ENCODE assay signal across 19 cellular contexts in the genomic region with DNA sequence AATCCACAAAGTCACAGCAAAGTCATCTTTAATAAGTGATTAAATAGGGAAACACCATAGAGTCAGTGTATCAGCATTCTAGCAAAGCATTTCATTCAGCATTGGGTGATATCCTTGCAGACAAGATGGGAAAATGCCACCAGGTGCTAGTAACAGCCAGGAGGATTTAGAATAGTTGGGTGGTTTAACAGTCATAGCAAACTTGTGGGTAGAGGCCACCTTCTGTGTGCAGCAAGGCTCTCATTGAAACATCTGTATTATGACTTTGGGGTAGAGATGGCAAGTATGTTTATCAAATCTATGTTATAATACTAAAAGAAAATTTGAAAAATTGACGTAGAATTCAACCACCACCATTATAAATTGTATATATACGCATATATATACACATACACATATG. TPM values are rescaled to one million over a fixed set of nuclear protein-coding genes. Genes with fewer than 3 reads are reported as not detected.
DNase-seq lines count a peak whose midpoint lies in the region; ATAC-seq, FAIRE-seq and TF ChIP-seq lines count a peak whose summit lies in the region.
"Had no signal": no experiment of that assay in that cellular context is flagged by ENCODE, and none has a peak within 500 bp of the region (broad histone marks: within the 10 kb centered on the region; RNA-seq: fewer than 3 reads in every experiment).

No MANE protein-coding gene starts in this region.

- no peak for TF ChIP-seq CTCF in GM12878 (IDR thresholded peaks at IDR 0.05 in 2 of 3, conservative IDR thresholded peaks at IDR 0.05 in 1 of 3; ENCODE audit: control insufficient read depth in 2 of 3, extremely low read depth in 1 of 3, insufficient read depth in 1 of 3, low read depth in 3 of 3, low read length in 3 of 3)

- no peaks in the 10 kb centered on the region for H3K79me2 ChIP-seq in GM12878 (ENCODE audit: control insufficient read depth, insufficient read depth, low read length)

- ATAC-seq in activated CD4-positive, alpha-beta T cell treated with anti-CD3 and anti-CD28 coated beads for 36 hours, result peak; percentile 60
- ATAC-seq in GM18873 (IDR thresholded peaks at IDR 0.05; ENCODE audit: low FRiP score, unreplicated experiment) (peak; percentile 70), HG02885 (IDR thresholded peaks at IDR 0.05; ENCODE audit: poor library complexity, unreplicated experiment) (peak; percentile 50), GM12878 (peak; percentile 63), HG03097 (IDR thresholded peaks at IDR 0.05; ENCODE audit: low FRiP score, unreplicated experiment) (no peak), HG03457 (IDR thresholded peaks at IDR 0.05; ENCODE audit: unreplicated experiment) (no peak)

- no TSS peak for BruUV-seq in GM12878 (replicated peaks; lab: Mats Ljungman, UMichigan)

- H3K4me2 ChIP-seq in GM12878 (ENCODE audit: control insufficient read depth, insufficient read depth), result no peak overlapping the region
- H3K4me2 ChIP-seq: smooth muscle cell had no signal

- H3K9me3 Mint-ChIP-seq in activated CD4-positive, alpha-beta T cell treated with anti-CD3 and anti-CD28 coated beads for 36 hours (ENCODE audit: low read depth), result no peaks in the 10 kb centered on the region

- peaks cover 25% of the 10 kb centered on the region for H3K4me1 ChIP-seq in GM12878 (ENCODE audit: control insufficient read depth, insufficient read depth, low read length)

- no peaks in the 10 kb centered on the region for H3K36me3 ChIP-seq in GM12878 (ENCODE audit: control insufficient read depth in 2 of 2, insufficient read depth in 2 of 2, low read length in 1 of 2)
- H3K36me3 ChIP-seq: brain microvascular endothelial cell had no signal

- H3K36me3 Mint-ChIP-seq in activated CD4-positive, alpha-beta T cell treated with anti-CD3 and anti-CD28 coated beads for 36 hours (ENCODE audit: low read depth), result no peaks in the 10 kb centered on the region

- TF ChIP-seq RAD21 in GM12878 (IDR thresholded peaks at IDR 0.05; ENCODE audit: insufficient read depth, low read depth, low read length), result no peak

- H3K4me3 Mint-ChIP-seq in activated CD4-positive, alpha-beta T cell treated with anti-CD3 and anti-CD28 coated beads for 36 hours, result no peak overlapping the region

- no peak for TF ChIP-seq POLR2A in GM12878 (IDR thresholded peaks at IDR 0.05; ENCODE audit: low read depth, low read length)

- POLR2A ChIA-PET in activated CD4-positive, alpha-beta T cell treated with anti-CD3 and anti-CD28 coated beads for 36 hours (lab: Charles Lee), result no interaction called here
- POLR2A ChIA-PET in GM12878 (lab: Charles Lee), result interaction anchor here (1.6 to 3.5 kb wide), 4 partner anchors 18 to 46 kb away, joined by 10 to 20 read pairs (median 14); partner anchors contain the start of gene ADO

- intact Hi-C loops in activated CD4-positive, alpha-beta T cell treated with anti-CD3 and anti-CD28 coated beads for 36 hours (cut with DNase I, micrococcal nuclease), result loop anchor here in 1 of 2 experiments (2.0 kb wide), 1 partner anchor 27 kb away; the partner anchor contains the start of gene ADO
- intact Hi-C loops in GM12878 (cut with micrococcal nuclease; ENCODE audit: unreplicated experiment), result loop anchor here (2.0 kb wide), 2 partner anchors 33 to 45 kb away; no protein-coding TSS in a partner anchor
- intact Hi-C loops in head of caudate nucleus (cut with DNase I), result no loop called here

- no peaks in the 10 kb centered on the region for H4K20me1 ChIP-seq in GM12878 (ENCODE audit: control insufficient read depth, insufficient read depth)

- peak; percentile 28 for DNase-seq in activated CD4-positive, alpha-beta T cell treated with anti-CD3 and anti-CD28 coated beads for 36 hours
- DNase-seq in activated CD4-positive, alpha-beta T cell treated with anti-CD3 and anti-CD28 coated beads, Interleukin-2, amount 50 U/mL, for 1 hour, result no peak
- no peak for DNase-seq in GM12878 (ENCODE audit: low read depth, low spot score)
- DNase-seq in head of caudate nucleus, result no peak
- DNase-seq: activated CD4-positive, alpha-beta T cell treated with anti-CD3 and anti-CD28 coated beads, Interleukin-2, amount 50 U/mL, for 4 hours; activated gamma-delta T cell treated with Interleukin-2 at 50 U/mL for 16 hours; brain microvascular endothelial cell; effector CD4-positive, alpha-beta T cell; hypothalamus; NCI-H187 treated with DMSO at 0.1 percent for 48 hours; NCI-H510A treated with DMSO at 0.1 percent for 48 hours; substantia nigra had no signal

- FAIRE-seq in GM12878 (lab: Jason Lieb, UNC), result no peak

- H3K9ac ChIP-seq in GM12878 (ENCODE audit: control insufficient read depth, insufficient read depth, low read length), result no peak overlapping the region

- no peak; a peak in 1 of 4 replicates for TF ChIP-seq EP300 in GM12878 (IDR thresholded peaks at IDR 0.05; ENCODE audit: borderline replicate concordance in 1 of 2, control insufficient read depth in 1 of 2, low read depth in 2 of 2, low read length in 2 of 2)

- CTCF ChIA-PET in activated CD4-positive, alpha-beta T cell treated with anti-CD3 and anti-CD28 coated beads for 36 hours (lab: Charles Lee), result interaction anchor here (1.0 to 2.3 kb wide), 4 partner anchors 29 to 168 kb away, joined by 3 to 13 read pairs (median 6); no protein-coding TSS in a partner anchor
- CTCF ChIA-PET in GM12878 (lab: Yijun Ruan, JAX), result interaction anchor here (1.0 to 1.8 kb wide), 3 partner anchors 8 to 45 kb away, joined by 3 to 5 read pairs (median 4); partner anchors contain the start of gene ADO

- in situ Hi-C loops in GM12878 (cut with MboI), result no loop called here

- H3K4me1 Mint-ChIP-seq in activated CD4-positive, alpha-beta T cell treated with anti-CD3 and anti-CD28 coated beads for 36 hours, result peaks cover 34% of the 10 kb centered on the region

- no peak overlapping the region for H3K27ac Mint-ChIP-seq in activated CD4-positive, alpha-beta T cell treated with anti-CD3 and anti-CD28 coated beads for 36 hours

- WGBS in GM12878 (ENCODE audit: insufficient coverage, insufficient replicate concordance, low lambda C conversion rate, missing lambda C conversion rate), result 100% methylated on average over 2 of the region's 2 CpGs

- H3K27me3 Mint-ChIP-seq in activated CD4-positive, alpha-beta T cell treated with anti-CD3 and anti-CD28 coated beads for 36 hours, result peaks cover 4% of the 10 kb centered on the region

- SMC1A ChIA-PET in GM12878 (lab: Charles Lee; ENCODE audit: uncharacterized antibody, unreplicated experiment), result interaction anchor here (2.3 to 5.0 kb wide), 8 partner anchors 8 to 140 kb away, joined by 15 to 85 read pairs (median 26); partner anchors contain the start of gene EGR2

- no peak overlapping the region; the same call in 1 of the 2 replicates for H3K27ac ChIP-seq in GM12878 (ENCODE audit: control insufficient read depth, insufficient read depth)
- H3K27ac ChIP-seq: 22Rv1, brain microvascular endothelial cell, C4-2B had no signal

- no peaks in the 10 kb centered on the region for H3K27me3 ChIP-seq in GM12878 (replicated peaks in 1 of 2; ENCODE audit: control insufficient read depth in 2 of 2, insufficient read depth in 2 of 2, low read length in 1 of 2)
- H3K27me3 ChIP-seq: brain microvascular endothelial cell had no signal

- H2AFZ ChIP-seq in GM12878 (ENCODE audit: control insufficient read depth, low read depth, low read length), result no peak overlapping the region

- RAD21 ChIA-PET in GM12878 (lab: Charles Lee; ENCODE audit: unreplicated experiment), result interaction anchor here (1.1 to 3.3 kb wide), 10 partner anchors 8 to 140 kb away, joined by 3 to 101 read pairs (median 22); partner anchors contain the start of gene ADO

- H3K4me3 ChIP-seq in GM12878, result no peak overlapping the region
- H3K4me3 ChIP-seq: smooth muscle cell had no signal

- no peaks in the 10 kb centered on the region; the same call in 1 of the 3 replicates for H3K9me3 ChIP-seq in GM12878 (replicated peaks; ENCODE audit: control insufficient read depth, insufficient read depth, low read length)

RNA-seq across cellular contexts. Expression of gene ADO, which starts 26.4 kb away (rescaled TPM):
- total RNA-seq in activated CD4-positive, alpha-beta T cell treated with anti-CD3 and anti-CD28 coated beads for 36 hours, result 10 to 100 TPM; 21.5 to 23.2 TPM
- 35.5 and 35.8 TPM in 2 replicates for total RNA-seq in GM12878 (2013; cell fraction: nucleolus; rRNA removed)
- total RNA-seq in GM12878 (2014; rRNA removed), result 31.4 and 33.0 TPM in 2 replicates
- 17.4 and 17.5 TPM in 2 replicates for total RNA-seq in GM12878 (2014; rRNA removed; fragmentation: Illumina TruSeq; extraction: Trizol)
- total RNA-seq in GM12878 (2021), result 24.8 and 26.7 TPM in 2 replicates
- polyA plus RNA-seq in GM12878 (2011; ENCODE audit: low read depth), result 5.2 TPM
- 44.6 and 64.0 TPM in 2 replicates for polyA plus RNA-seq in GM12878 (2011; rRNA removed)
- polyA plus RNA-seq in GM12878 (2011; cell fraction: cytosol; rRNA removed), result 21.9 and 23.4 TPM in 2 replicates
- 30.1 and 30.3 TPM in 2 replicates for polyA plus RNA-seq in GM12878 (2011; cell fraction: nucleus; rRNA removed)
- 12.1 and 16.7 TPM in 2 replicates for polyA plus RNA-seq in GM12878 (2012)
- polyA plus RNA-seq in GM12878 (2014; fragmentation: Illumina TruSeq; extraction: Trizol), result 20.9 and 22.8 TPM in 2 replicates
- 1 to 10 TPM; 4.3 to 8.5 TPM for polyA plus RNA-seq in GM12878 (2014; fragmentation: Nextera tagmentation; extraction: Ambion mirVana)
- polyA plus RNA-seq in GM12878 (2014; rRNA removed), result 19.5 and 20.0 TPM in 2 replicates
- polyA plus RNA-seq in GM12878 (2016; fragmentation: Nextera tagmentation; extraction: Ambion mirVana), result 1 to 10 TPM; 4.3 to 4.4 TPM
- polyA minus RNA-seq in GM12878 (2011; rRNA and poly(A)+ RNA removed), result 30.6 and 31.3 TPM in 2 replicates
- 20.1 and 22.1 TPM in 2 replicates for polyA minus RNA-seq in GM12878 (2011; cell fraction: cytosol; rRNA and poly(A)+ RNA removed)
- 27.2 and 37.9 TPM in 2 replicates for polyA minus RNA-seq in GM12878 (2011; cell fraction: nucleus; rRNA and poly(A)+ RNA removed)

RNA-seq across cellular contexts. Expression of gene EGR2, which starts 38.0 kb away (rescaled TPM):
- 10 to 100 TPM; 46.0 to 53.9 TPM for total RNA-seq in activated CD4-positive, alpha-beta T cell treated with anti-CD3 and anti-CD28 coated beads for 36 hours
- total RNA-seq in GM12878 (2013; cell fraction: nucleolus; rRNA removed), result 31.7 and 33.2 TPM in 2 replicates
- 18.7 and 19.1 TPM in 2 replicates for total RNA-seq in GM12878 (2014; rRNA removed)
- 13.0 and 14.1 TPM in 2 replicates for total RNA-seq in GM12878 (2014; rRNA removed; fragmentation: Illumina TruSeq; extraction: Trizol)
- 24.8 and 28.2 TPM in 2 replicates for total RNA-seq in GM12878 (2021)
- polyA plus RNA-seq in GM12878 (2011; ENCODE audit: low read depth), result 12.2 TPM
- 40.7 and 56.5 TPM in 2 replicates for polyA plus RNA-seq in GM12878 (2011; rRNA removed)
- 37.2 and 51.3 TPM in 2 replicates for polyA plus RNA-seq in GM12878 (2011; cell fraction: cytosol; rRNA removed)
- 116 and 124 TPM in 2 replicates for polyA plus RNA-seq in GM12878 (2011; cell fraction: nucleus; rRNA removed)
- 17.3 and 34.3 TPM in 2 replicates for polyA plus RNA-seq in GM12878 (2012)
- 20.0 and 21.9 TPM in 2 replicates for polyA plus RNA-seq in GM12878 (2014; fragmentation: Illumina TruSeq; extraction: Trizol)
- polyA plus RNA-seq in GM12878 (2014; fragmentation: Nextera tagmentation; extraction: Ambion mirVana), result 10 to 100 TPM in 1 of 2 experiments, 1 to 10 TPM in 1; 8.3 to 14.0 TPM
- polyA plus RNA-seq in GM12878 (2014; rRNA removed), result 18.2 and 20.1 TPM in 2 replicates
- 10 to 100 TPM in 1 of 2 experiments, 1 to 10 TPM in 1; 8.9 to 10.8 TPM for polyA plus RNA-seq in GM12878 (2016; fragmentation: Nextera tagmentation; extraction: Ambion mirVana)
- polyA minus RNA-seq in GM12878 (2011; rRNA and poly(A)+ RNA removed), result 43.7 and 55.2 TPM in 2 replicates
- polyA minus RNA-seq in GM12878 (2011; cell fraction: cytosol; rRNA and poly(A)+ RNA removed), result 22.2 and 26.2 TPM in 2 replicates
- polyA minus RNA-seq in GM12878 (2011; cell fraction: nucleus; rRNA and poly(A)+ RNA removed), result 71.8 and 81.0 TPM in 2 replicates

Comparison
In these comparisons a context has a peak if more than half of its experiments do, and no peak if none do; other contexts are left out.
1. ATAC-seq: peak in activated CD4-positive, alpha-beta T cell treated with anti-CD3 and anti-CD28 coated beads for 36 hours (single experiment), GM18873 (single experiment), HG02885 (single experiment) and GM12878 (single experiment); none in HG03097 (single experiment) and HG03457 (single experiment).